Comparison of ENCODE assay signal across 24 cellular contexts in the genomic region with DNA sequence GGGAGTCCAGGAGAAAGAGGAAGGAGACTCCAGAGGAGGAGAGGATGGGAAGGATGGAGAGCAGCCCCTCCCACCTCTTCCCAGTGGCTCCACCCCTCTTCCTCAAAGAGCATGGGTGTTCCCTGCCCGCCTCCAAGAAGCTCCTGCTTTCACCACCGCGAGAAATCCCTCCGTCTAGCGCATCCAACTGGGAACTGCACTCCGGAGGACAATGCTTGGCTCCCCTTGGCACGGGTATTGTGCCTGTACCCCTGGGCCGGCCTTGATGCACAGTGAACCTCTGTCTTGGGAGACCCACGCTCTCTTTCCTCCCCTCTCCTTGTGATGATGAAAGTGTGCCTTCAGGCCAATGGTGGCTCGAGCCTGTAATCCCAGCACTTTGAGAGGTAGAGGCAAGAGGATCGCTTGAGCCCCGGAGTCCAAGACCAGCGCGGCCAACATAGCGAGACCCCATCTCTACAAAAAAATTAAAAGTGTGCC. TPM values are rescaled to one million over a fixed set of nuclear protein-coding genes. Genes with fewer than 3 reads are reported as not detected.
DNase-seq lines count a peak whose midpoint lies in the region; ATAC-seq, FAIRE-seq and TF ChIP-seq lines count a peak whose summit lies in the region.
"Had no signal": no experiment of that assay in that cellular context is flagged by ENCODE, and none has a peak within 500 bp of the region (broad histone marks: within the 10 kb centered on the region; RNA-seq: fewer than 3 reads in every experiment).

No MANE protein-coding gene starts in this region.

- ATAC-seq in SK-N-SH treated with all-trans-retinoic acid at 6 μM for 48 hours (peak; percentile 54; the same call in 1 of the 3 replicates), HG02885 (IDR thresholded peaks at IDR 0.05; ENCODE audit: poor library complexity, unreplicated experiment) (no peak)
- ATAC-seq: activated CD4-positive, CD25-positive, alpha-beta regulatory T cell treated with anti-CD3 and anti-CD28 coated beads, Interleukin-2, amount 50 U/mL, for 24 hours; CD8-positive, alpha-beta T cell; left lobe of liver had no signal

- CTCF ChIA-PET in SK-N-SH (lab: Yijun Ruan, JAX): interaction anchor here (1.5 kb wide), 1 partner anchor 33 kb away, joined by 4 read pairs; no protein-coding TSS in a partner anchor
- CTCF ChIA-PET in activated CD4-positive, alpha-beta memory T cell treated with anti-CD3 and anti-CD28 coated beads, Interleukin-2, amount 10 ng/mL, durations not matched to agents 7 days and 5 days (lab: Charles Lee): interaction anchor here (0.8 to 1.2 kb wide), 2 partner anchors 9 to 63 kb away, joined by 3 to 4 read pairs; no protein-coding TSS in a partner anchor

- H3K27ac ChIP-seq in SK-N-SH (ENCODE audit: low read depth in 2 of 2, low read length in 1 of 2): no peak overlapping the region
- H3K27ac ChIP-seq in keratinocyte (ENCODE audit: control insufficient read depth, insufficient read depth, low read length): no peak overlapping the region
- H3K27ac ChIP-seq in sigmoid colon: no peak overlapping the region
- H3K27ac ChIP-seq: HL-60, PC-9, tibial artery had no signal

- DNase-seq in SK-N-SH (no peak), choroid plexus epithelial cell (ENCODE audit: low read depth) (peak; percentile 9), keratinocyte (ENCODE audit: low read depth, low spot score) (no peak), sigmoid colon (no peak)
- no peak for DNase-seq in activated effector memory CD4-positive, alpha-beta T cell treated with anti-CD3 and anti-CD28 coated beads, Interleukin-2, amount 50 U/mL, for 16 hours
- DNase-seq in activated CD4-positive, alpha-beta memory T cell treated with anti-CD3 and anti-CD28 coated beads, Interleukin-2, amount 10 ng/mL, durations not matched to agents 7 days and 5 days: no peak
- DNase-seq: activated CD8-positive, alpha-beta memory T cell treated with anti-CD3 and anti-CD28 coated beads, Interleukin-2, amount 50 U/mL, for 48 hours; caudate nucleus; CD8-positive, alpha-beta T cell; GF-D8; GOT3; NCI-H1694; NCI-H510A treated with DMSO at 0.1 percent for 48 hours; stimulated activated CD4-positive, alpha-beta T cell treated with anti-CD3 and anti-CD28 coated beads, Interleukin-1b, Interleukin-23, amount 100 ng/mL, for 48 hours; T-helper 1 cell; tibial artery had no signal

- no peaks in the 10 kb centered on the region for H3K36me3 Mint-ChIP-seq in activated CD4-positive, alpha-beta memory T cell treated with anti-CD3 and anti-CD28 coated beads, Interleukin-2, amount 10 ng/mL, durations not matched to agents 7 days and 5 days (ENCODE audit: low read depth)
- H3K36me3 Mint-ChIP-seq: CD8-positive, alpha-beta T cell had no signal

- H3K4me3 ChIP-seq in SK-N-SH (ENCODE audit: low read depth in 2 of 2, low read length in 1 of 2) (no peak overlapping the region), choroid plexus epithelial cell (ENCODE audit: low read depth, low read length) (no peak overlapping the region), keratinocyte (ENCODE audit: control insufficient read depth in 2 of 3, extremely low read depth in 1 of 3, insufficient read depth in 2 of 3, low read depth in 1 of 3, low read length in 3 of 3) (no peak overlapping the region), sigmoid colon (no peak overlapping the region)
- H3K4me3 ChIP-seq: PC-9, tibial artery had no signal

- H3K79me2 ChIP-seq in SK-N-SH (ENCODE audit: insufficient read depth) (no peaks in the 10 kb centered on the region), keratinocyte (ENCODE audit: control insufficient read depth, insufficient read depth, low read length) (no peaks in the 10 kb centered on the region)

- no peaks in the 10 kb centered on the region for H3K9me3 Mint-ChIP-seq in activated CD4-positive, alpha-beta memory T cell treated with anti-CD3 and anti-CD28 coated beads, Interleukin-2, amount 10 ng/mL, durations not matched to agents 7 days and 5 days
- H3K9me3 Mint-ChIP-seq: CD8-positive, alpha-beta T cell had no signal

- no peak for TF ChIP-seq POLR2A in sigmoid colon (IDR thresholded peaks at IDR 0.05)

- H3K9me1 ChIP-seq in keratinocyte (ENCODE audit: control insufficient read depth, extremely low read depth, insufficient read depth, low read length): no peaks in the 10 kb centered on the region

- H3K4me1 Mint-ChIP-seq in activated CD4-positive, alpha-beta memory T cell treated with anti-CD3 and anti-CD28 coated beads, Interleukin-2, amount 10 ng/mL, durations not matched to agents 7 days and 5 days: peaks cover 17% of the 10 kb centered on the region

- no peaks in the 10 kb centered on the region for H3K27me3 Mint-ChIP-seq in activated CD4-positive, alpha-beta memory T cell treated with anti-CD3 and anti-CD28 coated beads, Interleukin-2, amount 10 ng/mL, durations not matched to agents 7 days and 5 days
- H3K27me3 Mint-ChIP-seq: activated naive CD8-positive, alpha-beta T cell had no signal

- POLR2A ChIA-PET in SK-N-SH (lab: Yijun Ruan, JAX): no interaction called here
- POLR2A ChIA-PET in activated CD4-positive, alpha-beta memory T cell treated with anti-CD3 and anti-CD28 coated beads, Interleukin-2, amount 10 ng/mL, durations not matched to agents 7 days and 5 days (lab: Charles Lee): no interaction called here

- no peak overlapping the region for H2AFZ ChIP-seq in SK-N-SH (ENCODE audit: low read depth)
- H2AFZ ChIP-seq in keratinocyte (ENCODE audit: control insufficient read depth, low read length): no peak overlapping the region
- H2AFZ ChIP-seq: PC-9 had no signal

- FAIRE-seq in keratinocyte (lab: Jason Lieb, UNC): no peak
- FAIRE-seq: A204.1 had no signal

- H3K9me3 ChIP-seq in SK-N-SH (no peaks in the 10 kb centered on the region), keratinocyte (ENCODE audit: control insufficient read depth, low read depth, low read length) (no peaks in the 10 kb centered on the region), sigmoid colon (no peaks in the 10 kb centered on the region)
- H3K9me3 ChIP-seq: tibial artery had no signal

- no peak overlapping the region for H3K4me3 Mint-ChIP-seq in activated CD4-positive, alpha-beta memory T cell treated with anti-CD3 and anti-CD28 coated beads, Interleukin-2, amount 10 ng/mL, durations not matched to agents 7 days and 5 days
- H3K4me3 Mint-ChIP-seq: activated naive CD8-positive, alpha-beta T cell; CD8-positive, alpha-beta T cell had no signal

- H3K27ac Mint-ChIP-seq in activated CD4-positive, alpha-beta memory T cell treated with anti-CD3 and anti-CD28 coated beads, Interleukin-2, amount 10 ng/mL, durations not matched to agents 7 days and 5 days: no peak overlapping the region
- H3K27ac Mint-ChIP-seq: activated naive CD8-positive, alpha-beta T cell; CD8-positive, alpha-beta T cell had no signal

- no peaks in the 10 kb centered on the region for H3F3A ChIP-seq in SK-N-SH (replicated peaks; ENCODE audit: insufficient read depth)

- H3K4me1 ChIP-seq in SK-N-SH (ENCODE audit: control insufficient read depth in 1 of 2, insufficient read depth in 2 of 2, low read depth in 1 of 2, low read length in 1 of 2) (no peaks in the 10 kb centered on the region), keratinocyte (ENCODE audit: control insufficient read depth, extremely low read depth, insufficient read depth, low read length) (no peaks in the 10 kb centered on the region), sigmoid colon (no peaks in the 10 kb centered on the region)
- H3K4me1 ChIP-seq: tibial artery had no signal

- no peak for TF ChIP-seq CTCF in SK-N-SH (IDR thresholded peaks at IDR 0.05)
- TF ChIP-seq CTCF in choroid plexus epithelial cell (conservative IDR thresholded peaks at IDR 0.05; ENCODE audit: low read depth, low read length): no peak
- TF ChIP-seq CTCF in keratinocyte (optimal IDR thresholded peaks at IDR 0.05 in 1 of 3, IDR thresholded peaks at IDR 0.05 in 1 of 3, conservative IDR thresholded peaks at IDR 0.05 in 1 of 3; ENCODE audit: extremely low read depth in 1 of 3, insufficient read depth in 2 of 3, low read length in 3 of 3): peak in 2 of 3 experiments; percentile 19 to 22
- TF ChIP-seq CTCF in sigmoid colon (IDR thresholded peaks at IDR 0.05): no peak

- intact Hi-C loops in sigmoid colon (cut with DNase I): no loop called here

- TF ChIP-seq EP300 in SK-N-SH (IDR thresholded peaks at IDR 0.05; ENCODE audit: borderline replicate concordance in 1 of 2, low read depth in 1 of 2, low read length in 1 of 2) (no peak), sigmoid colon (IDR thresholded peaks at IDR 0.05) (no peak)

- H4K20me1 ChIP-seq in SK-N-SH (ENCODE audit: insufficient read depth): no peaks in the 10 kb centered on the region
- no peaks in the 10 kb centered on the region for H4K20me1 ChIP-seq in keratinocyte (ENCODE audit: control insufficient read depth, extremely low read depth, insufficient read depth, low read length)

- no peaks in the 10 kb centered on the region for H3K9me2 ChIP-seq in SK-N-SH

- H3K4me2 ChIP-seq in SK-N-SH: no peak overlapping the region
- no peak overlapping the region for H3K4me2 ChIP-seq in keratinocyte (ENCODE audit: control insufficient read depth, extremely low read depth, insufficient read depth, low read depth, low read length)
- H3K4me2 ChIP-seq: PC-9 had no signal

- H3K9ac ChIP-seq in SK-N-SH (no peak overlapping the region), keratinocyte (ENCODE audit: control insufficient read depth, extremely low read depth, insufficient read depth, low read length) (no peak overlapping the region)

- H3K27me3 ChIP-seq in SK-N-SH (ENCODE audit: insufficient read depth) (peaks cover 5% of the 10 kb centered on the region), keratinocyte (ENCODE audit: control insufficient read depth, extremely low read depth, insufficient read depth, low read length) (no peaks in the 10 kb centered on the region), sigmoid colon (peaks cover 0 to 36% (median 0%) of the 10 kb centered on the region in 3 donors)

- 41% methylated on average over 8 of the region's 15 CpGs for WGBS in SK-N-SH (ENCODE audit: low lambda C conversion rate)
- WGBS in sigmoid colon, 2 donors: 46 to 61% methylated on average over 15 of the region's 15 CpGs

- dilution Hi-C loops in keratinocyte (cut with MboI; ENCODE audit: extremely low pct_ligation_motif_present, low sequenced_read_pairs): no loop called here

- no peaks in the 10 kb centered on the region for H3K36me3 ChIP-seq in SK-N-SH (replicated peaks in 1 of 2; ENCODE audit: control insufficient read depth in 1 of 2, insufficient read depth in 2 of 2, low read length in 1 of 2)
- no peaks in the 10 kb centered on the region for H3K36me3 ChIP-seq in keratinocyte (ENCODE audit: control insufficient read depth in 2 of 2, extremely low read depth in 1 of 2, insufficient read depth in 2 of 2, low read length in 2 of 2)
- no peaks in the 10 kb centered on the region for H3K36me3 ChIP-seq in sigmoid colon
- H3K36me3 ChIP-seq: tibial artery had no signal

- no peak for TF ChIP-seq RAD21 in SK-N-SH (IDR thresholded peaks at IDR 0.05; ENCODE audit: low read length)

RNA-seq across cellular contexts. Expression of gene ADA2, which starts 14.9 kb away (rescaled TPM):
- polyA plus RNA-seq in SK-N-SH (2012; rRNA removed): 0.86 and 1.3 TPM in 2 replicates
- 0.79 and 1.1 TPM in 2 replicates for polyA plus RNA-seq in SK-N-SH (2012; cell fraction: cytosol; rRNA removed)
- polyA plus RNA-seq in SK-N-SH (2012; cell fraction: nucleus; rRNA removed): 0.48 and 0.55 TPM in 2 replicates
- 0.01 TPM in 1 of 3 replicates, not detected in the others for polyA plus RNA-seq in keratinocyte
- not detected for polyA plus RNA-seq in keratinocyte (2011; ENCODE audit: low read depth)
- 0.04 TPM in 1 of 2 replicates, not detected in the other for polyA plus RNA-seq in keratinocyte (2011; cell fraction: cytosol; rRNA removed)
- not detected in 2 replicates for polyA plus RNA-seq in keratinocyte (2011; cell fraction: nucleus; rRNA removed)
- polyA plus RNA-seq in keratinocyte (2012; ENCODE audit: low replicate concordance): 0.06 TPM in 1 of 2 replicates, not detected in the other
- polyA minus RNA-seq in keratinocyte: 0.07 to 0.20 TPM in 2 of 3 replicates, not detected in the other
- polyA minus RNA-seq in keratinocyte (2011; cell fraction: cytosol; rRNA and poly(A)+ RNA removed): not detected
- polyA minus RNA-seq in keratinocyte (2011; cell fraction: nucleus; rRNA and poly(A)+ RNA removed): not detected in 2 replicates
- 1 to 10 TPM; 2.8 to 8.3 (median 6.4) TPM for total RNA-seq in sigmoid colon
- 10 to 100 TPM in 2 of 3 donors, 1 to 10 TPM in 1; 8.4 to 29.0 (median 12.3) TPM for polyA plus RNA-seq in sigmoid colon
- total RNA-seq in activated CD4-positive, alpha-beta memory T cell treated with anti-CD3 and anti-CD28 coated beads, Interleukin-2, amount 10 ng/mL, durations not matched to agents 7 days and 5 days: 10 to 100 TPM; 47.1 to 50.0 TPM
- total RNA-seq: PC-9 had no signal

Comparison
In these comparisons a context has a peak if more than half of its experiments do, and no peak if none do; other contexts are left out.
1. CTCF ChIP-seq: peak in keratinocyte (2 of 3); none in SK-N-SH (single experiment), choroid plexus epithelial cell (single experiment) and sigmoid colon (0 of 4).